10 cellular contexts compared by ENCODE assay signal in genomic region chr7:4849390-4849789, GRCh38. TPM values are rescaled to one million over a fixed set of nuclear protein-coding genes. Genes with fewer than 3 reads are reported as not detected.
DNase-seq lines count a peak whose midpoint lies in the region; ATAC-seq and TF ChIP-seq lines count a peak whose summit lies in the region.
"Had no signal": no experiment of that assay in that cellular context is flagged by ENCODE, and none has a peak within 500 bp of the region (broad histone marks: within the 10 kb centered on the region; RNA-seq: fewer than 3 reads in every experiment).

No MANE protein-coding gene starts in this region.

- H3K36me3 ChIP-seq in thyroid gland: no peaks in the 10 kb centered on the region

- H3K27ac Mint-ChIP-seq in HFFc6: no peak overlapping the region
- H3K27ac Mint-ChIP-seq: IgD-negative memory B cell; stimulated activated naive CD8-positive, alpha-beta T cell treated with anti-CD3 and anti-CD28 coated beads, Interleukin-15, Interleukin-2, amounts not matched to agents 100 ng/mL and 50 ng/mL, for 24 hours had no signal

- no peaks in the 10 kb centered on the region for H3K9me3 ChIP-seq in thyroid gland

- intact Hi-C loops in thyroid gland (cut with DNase I) (no loop called here), sciatic nerve (cut with DNase I) (no loop called here)

- peaks cover 20% of the 10 kb centered on the region; the same call in 1 of the 2 replicates for H3K4me1 Mint-ChIP-seq in HFFc6 (ENCODE audit: low read depth)

- no peak for ATAC-seq in foreskin keratinocyte
- no peak for ATAC-seq in sciatic nerve

- peaks cover 5% of the 10 kb centered on the region for H3K36me3 Mint-ChIP-seq in HFFc6 (ENCODE audit: low read depth)
- H3K36me3 Mint-ChIP-seq: IgD-negative memory B cell had no signal

- WGBS in thyroid gland, 2 donors: 52 to 55% methylated on average over 4 of the region's 4 CpGs

- H3K9me3 Mint-ChIP-seq in HFFc6: peaks cover 18% of the 10 kb centered on the region
- H3K9me3 Mint-ChIP-seq: stimulated activated naive CD8-positive, alpha-beta T cell treated with anti-CD3 and anti-CD28 coated beads, Interleukin-15, Interleukin-2, amounts not matched to agents 100 ng/mL and 50 ng/mL, for 24 hours had no signal

- peaks cover 25% of the 10 kb centered on the region for H3K27me3 Mint-ChIP-seq in HFFc6 (ENCODE audit: insufficient read depth)

- H3K27me3 ChIP-seq in foreskin keratinocyte (no peaks in the 10 kb centered on the region), thyroid gland (no peaks in the 10 kb centered on the region)

- no peak for TF ChIP-seq POLR2A in thyroid gland (IDR thresholded peaks at IDR 0.05)

- no peaks in the 10 kb centered on the region for H3K4me1 ChIP-seq in foreskin keratinocyte
- H3K4me1 ChIP-seq in thyroid gland: no peaks in the 10 kb centered on the region

- no peak overlapping the region for H3K4me3 ChIP-seq in thyroid gland (replicated peaks in 1 of 3)

- no peak overlapping the region for H3K4me3 Mint-ChIP-seq in HFFc6
- H3K4me3 Mint-ChIP-seq: IgD-negative memory B cell; stimulated activated naive CD8-positive, alpha-beta T cell treated with anti-CD3 and anti-CD28 coated beads, Interleukin-15, Interleukin-2, amounts not matched to agents 100 ng/mL and 50 ng/mL, for 24 hours had no signal

- TF ChIP-seq CTCF in HFFc6 (IDR thresholded peaks at IDR 0.05) (peak; percentile 66), foreskin keratinocyte (conservative IDR thresholded peaks at IDR 0.05) (peak; percentile 48), thyroid gland (IDR thresholded peaks at IDR 0.05) (peak in 4 of 6 experiments; percentile 21 to 60 (median 42))

- peak; percentile 71 for DNase-seq in D341Med (ENCODE audit: low spot score)
- DNase-seq in HFFc6: peak; percentile 45
- peak; percentile 33 for DNase-seq in RKO (ENCODE audit: low spot score)
- peak; percentile 8 to 41 for DNase-seq in foreskin keratinocyte
- DNase-seq in thyroid gland: peak; percentile 51 to 56
- DNase-seq in mucosa of gallbladder (ENCODE audit: low spot score): no peak
- DNase-seq in activated effector memory CD4-positive, alpha-beta T cell treated with anti-CD3 and anti-CD28 coated beads, Interleukin-2, amount 50 U/mL, for 16 hours: no peak
- no peak for DNase-seq in sciatic nerve (ENCODE audit: low spot score)

- H3K27ac ChIP-seq in foreskin keratinocyte (no peak overlapping the region), thyroid gland (no peak overlapping the region)

RNA-seq across cellular contexts. Expression of gene PAPOLB, which starts 12.4 kb away (rescaled TPM):
- total RNA-seq in HFFc6 (2021; fragmentation: NEBNext Ultra II Directional; extraction: Animal tissue kit (Norgen Biotek cat#: 25700)): not detected
- not detected in 2 replicates for total RNA-seq in foreskin keratinocyte
- polyA plus RNA-seq in foreskin keratinocyte: not detected in 2 replicates
- total RNA-seq in thyroid gland: 1 to 10 TPM in 1 of 4 donors, under 1 TPM in 3; 0.22 to 1.4 (median 0.37) TPM
- 0.14 TPM for total RNA-seq in mucosa of gallbladder
- 0.98 TPM for total RNA-seq in sciatic nerve
- polyA plus RNA-seq: IgD-negative memory B cell had no signal

RNA-seq across cellular contexts. Expression of gene RADIL, which starts 34.1 kb away (rescaled TPM):
- under 1 TPM; 0.09 to 0.43 (median 0.24) TPM for total RNA-seq in HFFc6 (2021; fragmentation: NEBNext Ultra II Directional; extraction: Animal tissue kit (Norgen Biotek cat#: 25700))
- total RNA-seq in foreskin keratinocyte (0.04 and 0.07 TPM in 2 replicates), thyroid gland (10 to 100 TPM in 1 of 4 donors, 1 to 10 TPM in 3; 4.9 to 11.1 (median 7.1) TPM), mucosa of gallbladder (2.4 TPM), sciatic nerve (19.8 TPM)
- polyA plus RNA-seq in foreskin keratinocyte: 0.04 and 0.11 TPM in 2 replicates
- polyA plus RNA-seq: IgD-negative memory B cell had no signal

Comparison
In these comparisons a context has a peak if more than half of its experiments do, and no peak if none do; other contexts are left out.
1. DNase-seq: peak in D341Med (single experiment), HFFc6 (single experiment), RKO (single experiment), foreskin keratinocyte (2 of 2) and thyroid gland (2 of 2); none in mucosa of gallbladder (single experiment), activated effector memory CD4-positive, alpha-beta T cell treated with anti-CD3 and anti-CD28 coated beads, Interleukin-2, amount 50 U/mL, for 16 hours (single experiment) and sciatic nerve (single experiment).
2. Peak in every context shown above with its lines, with median percentiles within 50 percentile points of each other: CTCF ChIP-seq.